Comparison of ENCODE assay signal across 1 cellular context in the genomic region with DNA sequence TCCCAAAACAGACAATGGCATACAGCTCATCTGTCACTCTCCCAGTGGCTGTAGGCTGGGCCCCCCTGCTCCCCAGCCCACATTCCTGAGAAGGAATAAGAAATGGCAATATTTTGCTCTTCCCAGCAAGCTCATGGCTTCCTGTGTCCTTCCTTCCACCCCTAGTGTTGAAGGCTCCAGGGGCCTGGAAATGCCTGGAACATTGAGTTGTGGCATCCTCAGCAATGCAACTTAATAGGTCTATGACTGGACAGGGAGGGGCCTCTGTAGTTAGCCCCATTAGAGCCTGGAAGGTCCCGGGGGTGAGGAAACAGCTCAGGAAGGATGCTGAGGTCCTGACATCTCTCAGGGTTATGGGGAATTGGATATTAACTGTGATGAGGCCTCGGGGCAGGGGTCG.
TF ChIP-seq lines count a peak whose summit lies in the region.

No MANE protein-coding gene starts in this region.

TF ChIP-seq in endothelial cell of umbilical vein, 7 proteins besides CTCF, POLR2A, EP300 and RAD21 (continued from another document):
- TF ChIP-seq EZH2 (IDR thresholded peaks at IDR 0.05; ENCODE audit: borderline replicate concordance, low read depth, low read length, severe bottlenecking) = no peak
